In genomic region chr1:62746086-62746808, GRCh38 we compare ENCODE assay signal across 8 cellular contexts. TPM values are rescaled to one million over a fixed set of nuclear protein-coding genes. Genes with fewer than 3 reads are reported as not detected.
DNase-seq lines count a peak whose midpoint lies in the region; ATAC-seq and TF ChIP-seq lines count a peak whose summit lies in the region.

No MANE protein-coding gene starts in this region.

- H3K4me3 ChIP-seq in DND-41 (ENCODE audit: low read depth in 1 of 2, low read length in 2 of 2) (no peak overlapping the region), neuron (ENCODE audit: low read length) (no peak overlapping the region)

- peak; percentile 60; the same call in 2 of the 3 replicates for ATAC-seq in DND-41 (ENCODE audit: insufficient read depth, low read depth)
- ATAC-seq in activated T-cell treated with anti-CD3 and anti-CD28 coated beads, Interleukin-2, amount 50 U/mL, for 72 hours (replicated peaks in 1 of 2) = no peak
- ATAC-seq in HG02852 (IDR thresholded peaks at IDR 0.05; ENCODE audit: unreplicated experiment) = no peak
- no peak for ATAC-seq in GM21529 (IDR thresholded peaks at IDR 0.05; ENCODE audit: unreplicated experiment)

- no peaks in the 10 kb centered on the region for H3K9me3 ChIP-seq in DND-41 (ENCODE audit: insufficient read depth, low read length, severe bottlenecking)
- H3K9me3 ChIP-seq in neuron (ENCODE audit: low read length) = no peaks in the 10 kb centered on the region

- H3K4me2 ChIP-seq in DND-41 (ENCODE audit: insufficient read depth, low read length) = peak overlapping the region; percentile 20; the same call in 1 of the 2 replicates

- H3K4me1 ChIP-seq in DND-41 (ENCODE audit: insufficient read depth, low read length) (no peaks in the 10 kb centered on the region), neuron (ENCODE audit: insufficient read depth, low read length) (peaks cover 7% of the 10 kb centered on the region)

- no peaks in the 10 kb centered on the region for H3K36me3 Mint-ChIP-seq in activated T-cell treated with anti-CD3 and anti-CD28 coated beads, Interleukin-2, amount 50 U/mL, for 72 hours (ENCODE audit: insufficient read depth in 2 of 2)

- in situ Hi-C loops in KBM-7 (cut with MboI; ENCODE audit: low pct_unique_long_range_greater_than_20kb, low sequenced_read_pairs) = loop anchor here (25.0 kb wide), 1 partner anchor 234 kb away; no protein-coding TSS in a partner anchor

- no peak for TF ChIP-seq POLR2A in erythroblast (IDR thresholded peaks at IDR 0.05; ENCODE audit: low read length)

- H3K27ac ChIP-seq in DND-41 (ENCODE audit: low read length) = no peak overlapping the region

- H3K27me3 ChIP-seq in DND-41 (ENCODE audit: insufficient read depth, low read length, poor library complexity) = no peaks in the 10 kb centered on the region
- no peaks in the 10 kb centered on the region for H3K27me3 ChIP-seq in neuron (ENCODE audit: insufficient read depth, low read length)

- no peak for DNase-seq in DND-41
- peak; percentile 61 for DNase-seq in KBM-7
- peak; percentile 64 for DNase-seq in RPMI7951 (ENCODE audit: low read depth)
- peak; percentile 54 to 67 for DNase-seq in erythroblast (lab: John Stamatoyannopoulos, UW)
- DNase-seq in activated T-cell treated with anti-CD3 and anti-CD28 coated beads, Interleukin-2, amount 50 U/mL, for 72 hours = no peak

- H3K9me3 Mint-ChIP-seq in activated T-cell treated with anti-CD3 and anti-CD28 coated beads, Interleukin-2, amount 50 U/mL, for 72 hours = no peaks in the 10 kb centered on the region

- H3K4me1 Mint-ChIP-seq in activated T-cell treated with anti-CD3 and anti-CD28 coated beads, Interleukin-2, amount 50 U/mL, for 72 hours (ENCODE audit: low read depth) = no peaks in the 10 kb centered on the region

- H3K4me3 Mint-ChIP-seq in activated T-cell treated with anti-CD3 and anti-CD28 coated beads, Interleukin-2, amount 50 U/mL, for 72 hours = no peak overlapping the region

- H4K20me1 ChIP-seq in DND-41 (ENCODE audit: insufficient read depth, low read length) = no peaks in the 10 kb centered on the region

- no peak overlapping the region for H2AFZ ChIP-seq in DND-41 (ENCODE audit: low read depth, low read length)
- H2AFZ ChIP-seq in neuron (ENCODE audit: low read depth, low read length) = peak overlapping the region; percentile 26

- H3K79me2 ChIP-seq in DND-41 (ENCODE audit: insufficient read depth, low read length) = no peaks in the 10 kb centered on the region

- H3K27me3 Mint-ChIP-seq in activated T-cell treated with anti-CD3 and anti-CD28 coated beads, Interleukin-2, amount 50 U/mL, for 72 hours (ENCODE audit: low read depth) = no peaks in the 10 kb centered on the region

- TF ChIP-seq CTCF in DND-41 (IDR thresholded peaks at IDR 0.05; ENCODE audit: borderline replicate concordance, extremely low read depth, low read length, poor library complexity, severe bottlenecking) = peak; percentile 71

- no peak overlapping the region for H3K9ac ChIP-seq in DND-41 (ENCODE audit: low read depth, low read length)

- H3K36me3 ChIP-seq in DND-41 (ENCODE audit: insufficient read depth, low read length) (no peaks in the 10 kb centered on the region), neuron (ENCODE audit: insufficient read depth, low read length) (no peaks in the 10 kb centered on the region)

- H3K27ac Mint-ChIP-seq in activated T-cell treated with anti-CD3 and anti-CD28 coated beads, Interleukin-2, amount 50 U/mL, for 72 hours = no peak overlapping the region

RNA-seq across cellular contexts. Expression of gene ATG4C, which starts 37.7 kb away (rescaled TPM):
- 12.3 and 16.0 TPM in 2 replicates for total RNA-seq in RPMI7951 (2014; rRNA removed; shearing (Covaris generic))
- total RNA-seq in activated T-cell treated with anti-CD3 and anti-CD28 coated beads, Interleukin-2, amount 50 U/mL, for 72 hours = 10 to 100 TPM; 12.6 to 14.5 TPM

RNA-seq across cellular contexts. Expression of gene DOCK7, which starts 58.1 kb away (rescaled TPM):
- total RNA-seq in RPMI7951 (2014; rRNA removed; shearing (Covaris generic)) = 78.5 and 102 TPM in 2 replicates
- total RNA-seq in activated T-cell treated with anti-CD3 and anti-CD28 coated beads, Interleukin-2, amount 50 U/mL, for 72 hours = 10 to 100 TPM in 1 of 2 donors, 1 to 10 TPM in 1; 7.6 to 10.7 TPM

Comparison
In these comparisons a context has a peak if more than half of its experiments do, and no peak if none do; other contexts are left out.
1. DNase-seq: peak in KBM-7 (single experiment), RPMI7951 (single experiment) and erythroblast (2 of 2); none in DND-41 (single experiment) and activated T-cell treated with anti-CD3 and anti-CD28 coated beads, Interleukin-2, amount 50 U/mL, for 72 hours (0 of 2).